In the genomic region with DNA sequence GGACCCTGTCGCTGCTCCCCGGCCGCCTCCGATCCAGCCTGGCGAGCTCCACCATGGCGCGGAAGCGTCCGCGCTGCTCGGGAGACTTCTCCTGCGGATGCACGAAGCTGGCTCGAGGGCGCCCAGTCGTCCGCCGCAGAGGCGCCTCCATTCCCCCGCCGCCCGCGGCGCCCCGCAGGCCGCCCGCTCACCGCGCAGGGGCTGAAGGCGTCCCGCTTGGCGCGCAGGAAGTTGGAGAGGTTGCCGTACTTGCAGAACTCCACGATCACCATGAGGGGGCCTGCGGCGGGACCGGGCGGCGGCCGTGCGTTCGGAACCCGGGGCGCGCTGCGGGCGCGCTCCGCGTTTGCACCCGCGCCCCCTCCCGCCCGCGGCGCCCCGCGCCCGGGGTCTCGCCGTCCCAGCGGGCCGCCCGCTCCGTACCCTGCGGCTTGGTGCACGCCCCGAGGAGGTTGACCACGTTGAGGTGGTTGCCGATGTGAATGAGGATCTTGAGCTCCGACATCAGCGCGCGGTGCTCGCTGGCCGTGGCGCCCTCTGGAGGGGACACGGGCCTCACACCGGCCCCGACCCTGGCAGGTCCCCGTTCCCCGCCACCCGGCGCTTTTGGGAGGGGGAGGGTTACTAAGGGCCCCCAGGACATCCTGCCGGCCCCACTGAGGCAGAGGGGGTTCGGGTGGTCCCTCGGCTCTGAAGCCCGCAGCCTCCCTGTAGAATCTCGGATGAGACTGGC, we compare ENCODE assay signal across 1 cellular context.
TF ChIP-seq lines count a peak whose summit lies in the region.

No MANE protein-coding gene starts in this region.

TF ChIP-seq in HEK293, 187 proteins besides CTCF, POLR2A, EP300 and RAD21 (continued from another document):
- TF ChIP-seq, protein P1, sequence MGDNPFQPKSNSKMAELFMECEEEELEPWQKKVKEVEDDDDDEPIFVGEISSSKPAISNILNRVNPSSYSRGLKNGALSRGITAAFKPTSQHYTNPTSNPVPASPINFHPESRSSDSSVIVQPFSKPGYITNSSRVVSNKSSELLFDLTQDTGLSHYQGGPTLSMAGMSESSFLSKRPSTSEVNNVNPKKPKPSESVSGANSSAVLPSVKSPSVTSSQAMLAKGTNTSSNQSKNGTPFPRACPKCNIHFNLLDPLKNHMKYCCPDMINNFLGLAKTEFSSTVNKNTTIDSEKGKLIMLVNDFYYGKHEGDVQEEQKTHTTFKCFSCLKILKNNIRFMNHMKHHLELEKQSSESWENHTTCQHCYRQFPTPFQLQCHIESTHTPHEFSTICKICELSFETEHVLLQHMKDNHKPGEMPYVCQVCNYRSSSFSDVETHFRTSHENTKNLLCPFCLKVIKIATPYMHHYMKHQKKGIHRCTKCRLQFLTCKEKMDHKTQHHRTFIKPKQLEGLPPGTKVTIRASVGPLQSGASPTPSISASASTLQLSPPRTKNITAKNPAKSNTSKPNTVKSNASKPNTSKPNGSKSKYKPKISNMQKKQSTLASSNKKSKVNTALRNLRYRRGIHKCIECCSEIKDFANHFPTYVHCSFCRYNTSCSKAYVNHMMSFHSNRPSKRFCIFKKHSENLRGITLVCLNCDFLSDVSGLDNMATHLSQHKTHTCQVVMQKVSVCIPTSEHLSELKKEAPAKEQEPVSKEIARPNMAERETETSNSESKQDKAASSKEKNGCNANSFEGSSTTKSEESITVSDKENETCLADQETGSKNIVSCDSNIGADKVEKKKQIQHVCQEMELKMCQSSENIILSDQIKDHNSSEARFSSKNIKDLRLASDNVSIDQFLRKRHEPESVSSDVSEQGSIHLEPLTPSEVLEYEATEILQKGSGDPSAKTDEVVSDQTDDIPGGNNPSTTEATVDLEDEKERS (tag by site-specific recombination; IDR thresholded peaks at IDR 0.05) = no peak
- TF ChIP-seq GLIS2 (tag by site-specific recombination; IDR thresholded peaks at IDR 0.05) = peak; percentile 48
- TF ChIP-seq ZBTB20 (tag by site-specific recombination; IDR thresholded peaks at IDR 0.05) = peak; percentile 86
- peak; percentile 57 for TF ChIP-seq ZBTB48 (tag by site-specific recombination; IDR thresholded peaks at IDR 0.05)
- TF ChIP-seq, protein P2, sequence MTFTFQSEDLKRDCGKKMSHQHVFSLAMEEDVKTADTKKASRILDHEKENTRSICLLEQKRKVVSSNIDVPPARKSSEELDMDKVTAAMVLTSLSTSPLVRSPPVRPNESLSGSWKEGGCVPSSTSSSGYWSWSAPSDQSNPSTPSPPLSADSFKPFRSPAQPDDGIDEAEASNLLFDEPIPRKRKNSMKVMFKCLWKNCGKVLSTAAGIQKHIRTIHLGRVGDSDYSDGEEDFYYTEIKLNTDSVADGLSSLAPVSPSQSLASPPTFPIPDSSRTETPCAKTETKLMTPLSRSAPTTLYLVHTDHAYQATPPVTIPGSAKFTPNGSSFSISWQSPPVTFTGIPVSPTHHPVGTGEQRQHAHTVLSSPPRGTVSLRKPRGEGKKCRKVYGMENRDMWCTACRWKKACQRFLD (tag by site-specific recombination; IDR thresholded peaks at IDR 0.05) = no peak
- TF ChIP-seq TCF7L2 (IDR thresholded peaks at IDR 0.05; ENCODE audit: borderline replicate concordance, low read depth, low read length) = no peak
- TF ChIP-seq ZNF433 (tag by site-specific recombination; IDR thresholded peaks at IDR 0.05; ENCODE audit: low read depth) = no peak
- peak; percentile 74; the same call in 1 of the 2 replicates for TF ChIP-seq ZNF600 (tag by site-specific recombination; IDR thresholded peaks at IDR 0.05)
- peak; percentile 71 for TF ChIP-seq ZNF335 (tag by site-specific recombination; conservative IDR thresholded peaks at IDR 0.05)
- TF ChIP-seq KLF9 (tag by site-specific recombination; IDR thresholded peaks at IDR 0.05; ENCODE audit: low read depth) = no peak
- no peak for TF ChIP-seq ZNF223 (tag by site-specific recombination; IDR thresholded peaks at IDR 0.05)
- TF ChIP-seq, protein P3, sequence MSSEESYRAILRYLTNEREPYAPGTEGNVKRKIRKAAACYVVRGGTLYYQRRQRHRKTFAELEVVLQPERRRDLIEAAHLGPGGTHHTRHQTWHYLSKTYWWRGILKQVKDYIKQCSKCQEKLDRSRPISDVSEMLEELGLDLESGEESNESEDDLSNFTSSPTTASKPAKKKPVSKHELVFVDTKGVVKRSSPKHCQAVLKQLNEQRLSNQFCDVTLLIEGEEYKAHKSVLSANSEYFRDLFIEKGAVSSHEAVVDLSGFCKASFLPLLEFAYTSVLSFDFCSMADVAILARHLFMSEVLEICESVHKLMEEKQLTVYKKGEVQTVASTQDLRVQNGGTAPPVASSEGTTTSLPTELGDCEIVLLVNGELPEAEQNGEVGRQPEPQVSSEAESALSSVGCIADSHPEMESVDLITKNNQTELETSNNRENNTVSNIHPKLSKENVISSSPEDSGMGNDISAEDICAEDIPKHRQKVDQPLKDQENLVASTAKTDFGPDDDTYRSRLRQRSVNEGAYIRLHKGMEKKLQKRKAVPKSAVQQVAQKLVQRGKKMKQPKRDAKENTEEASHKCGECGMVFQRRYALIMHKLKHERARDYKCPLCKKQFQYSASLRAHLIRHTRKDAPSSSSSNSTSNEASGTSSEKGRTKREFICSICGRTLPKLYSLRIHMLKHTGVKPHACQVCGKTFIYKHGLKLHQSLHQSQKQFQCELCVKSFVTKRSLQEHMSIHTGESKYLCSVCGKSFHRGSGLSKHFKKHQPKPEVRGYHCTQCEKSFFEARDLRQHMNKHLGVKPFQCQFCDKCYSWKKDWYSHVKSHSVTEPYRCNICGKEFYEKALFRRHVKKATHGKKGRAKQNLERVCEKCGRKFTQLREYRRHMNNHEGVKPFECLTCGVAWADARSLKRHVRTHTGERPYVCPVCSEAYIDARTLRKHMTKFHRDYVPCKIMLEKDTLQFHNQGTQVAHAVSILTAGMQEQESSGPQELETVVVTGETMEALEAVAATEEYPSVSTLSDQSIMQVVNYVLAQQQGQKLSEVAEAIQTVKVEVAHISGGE (tag by site-specific recombination; conservative IDR thresholded peaks at IDR 0.05; ENCODE audit: low read depth) = no peak
- TF ChIP-seq ZXDB (tag by site-specific recombination; IDR thresholded peaks at IDR 0.05) = peak; percentile 84
- TF ChIP-seq, protein P4, sequence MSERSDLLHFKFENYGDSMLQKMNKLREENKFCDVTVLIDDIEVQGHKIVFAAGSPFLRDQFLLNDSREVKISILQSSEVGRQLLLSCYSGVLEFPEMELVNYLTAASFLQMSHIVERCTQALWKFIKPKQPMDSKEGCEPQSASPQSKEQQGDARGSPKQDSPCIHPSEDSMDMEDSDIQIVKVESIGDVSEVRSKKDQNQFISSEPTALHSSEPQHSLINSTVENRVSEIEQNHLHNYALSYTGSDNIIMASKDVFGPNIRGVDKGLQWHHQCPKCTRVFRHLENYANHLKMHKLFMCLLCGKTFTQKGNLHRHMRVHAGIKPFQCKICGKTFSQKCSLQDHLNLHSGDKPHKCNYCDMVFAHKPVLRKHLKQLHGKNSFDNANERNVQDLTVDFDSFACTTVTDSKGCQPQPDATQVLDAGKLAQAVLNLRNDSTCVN (tag by site-specific recombination; optimal IDR thresholded peaks at IDR 0.05) = peak; percentile 83
- no peak for TF ChIP-seq ZNF791 (tag by site-specific recombination; IDR thresholded peaks at IDR 0.05)
- TF ChIP-seq, protein P5, sequence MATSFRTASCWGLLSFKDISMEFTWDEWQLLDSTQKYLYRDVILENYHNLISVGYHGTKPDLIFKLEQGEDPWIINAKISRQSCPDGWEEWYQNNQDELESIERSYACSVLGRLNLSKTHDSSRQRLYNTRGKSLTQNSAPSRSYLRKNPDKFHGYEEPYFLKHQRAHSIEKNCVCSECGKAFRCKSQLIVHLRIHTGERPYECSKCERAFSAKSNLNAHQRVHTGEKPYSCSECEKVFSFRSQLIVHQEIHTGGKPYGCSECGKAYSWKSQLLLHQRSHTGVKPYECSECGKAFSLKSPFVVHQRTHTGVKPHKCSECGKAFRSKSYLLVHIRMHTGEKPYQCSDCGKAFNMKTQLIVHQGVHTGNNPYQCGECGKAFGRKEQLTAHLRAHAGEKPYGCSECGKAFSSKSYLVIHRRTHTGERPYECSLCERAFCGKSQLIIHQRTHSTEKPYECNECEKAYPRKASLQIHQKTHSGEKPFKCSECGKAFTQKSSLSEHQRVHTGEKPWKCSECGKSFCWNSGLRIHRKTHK (tag by site-specific recombination; IDR thresholded peaks at IDR 0.05) = no peak
- no peak for TF ChIP-seq ZNF184 (tag by site-specific recombination; IDR thresholded peaks at IDR 0.05)
